In the genomic region with DNA sequence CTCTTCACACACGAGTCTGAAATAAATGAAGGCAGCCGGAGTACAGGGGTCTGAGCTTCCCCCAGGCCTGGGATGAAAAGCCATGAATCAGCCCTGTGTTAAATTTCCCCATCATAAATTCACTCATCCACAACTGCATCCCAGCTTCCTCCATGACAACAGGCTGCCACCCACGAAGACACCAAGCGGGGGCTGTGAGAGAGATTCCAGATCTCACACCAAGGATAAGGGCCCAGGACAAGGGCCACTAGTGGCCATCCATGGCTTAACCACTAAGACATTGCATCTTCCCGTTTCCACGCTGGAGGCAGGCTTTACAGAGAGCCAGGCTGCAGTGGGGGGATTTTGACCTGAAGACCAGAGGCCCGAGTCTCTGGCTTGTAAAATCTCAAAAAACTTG, we compare ENCODE assay signal across 18 cellular contexts.
DNase-seq lines count a peak whose midpoint lies in the region; ATAC-seq and TF ChIP-seq lines count a peak whose summit lies in the region.
"Had no signal": no experiment of that assay in that cellular context is flagged by ENCODE, and none has a peak within 500 bp of the region (broad histone marks: within the 10 kb centered on the region; RNA-seq: fewer than 3 reads in every experiment).

No MANE protein-coding gene starts in this region.

- H3K9me3 ChIP-seq in right cardiac atrium (ENCODE audit: control insufficient read depth, low read length) (no peaks in the 10 kb centered on the region), right atrium auricular region (peaks cover 0 to under 1% of the 10 kb centered on the region in 2 donors)
- H3K9me3 ChIP-seq: breast epithelium, pancreas had no signal

- DNase-seq in right cardiac atrium (peak in 2 of 3 donors; percentile 15 to 22), right atrium auricular region (ENCODE audit: low spot score) (no peak), chondrocyte (ENCODE audit: low spot score) (no peak), left kidney (ENCODE audit: low read depth, low spot score) (peak; percentile 92), NOMO-1 treated with DMSO at 0.1 percent for 48 hours (lab: John Stamatoyannopoulos, UW; ENCODE audit: unreplicated experiment) (no peak), OCI-M2 (lab: John Stamatoyannopoulos, UW; ENCODE audit: unreplicated experiment) (no peak)
- DNase-seq in activated naive CD4-positive, alpha-beta T cell treated with anti-CD3 and anti-CD28 coated beads for 36 hours, result no peak
- DNase-seq in activated T-helper 1 cell treated with anti-CD3 and anti-CD28 coated beads, Interleukin-12 subunit alpha, Interleukin-12 subunit beta, Interleukin-2, Interleukin-4 antibody, amounts not matched to agents 30 ng/mL and 10 ng/mL and 1 ng/mL, durations not matched to agents 14 hours and 24 hours and 36 hours (ENCODE audit: low spot score), result no peak
- DNase-seq: activated CD4-positive, CD25-positive, alpha-beta regulatory T cell treated with anti-CD3 and anti-CD28 coated beads, Interleukin-2, amount 50 U/mL, for 72 hours; activated naive CD4-positive, alpha-beta T cell; CD4-positive, alpha-beta memory T cell; effector memory CD4-positive, alpha-beta T cell; EL; foreskin keratinocyte; NCI-H1436 treated with DMSO at 0.1 percent for 48 hours; pancreas had no signal

- intact Hi-C loops in right cardiac atrium (cut with DNase I), result loop anchor here in 1 of 4 donors (10.0 kb wide), 1 partner anchor 87 kb away; no protein-coding TSS in a partner anchor
- intact Hi-C loops in activated naive CD4-positive, alpha-beta T cell treated with anti-CD3 and anti-CD28 coated beads for 36 hours (cut with micrococcal nuclease), result no loop called here
- intact Hi-C loops in activated T-helper 1 cell treated with anti-CD3 and anti-CD28 coated beads, Interleukin-12 subunit alpha, Interleukin-12 subunit beta, Interleukin-2, Interleukin-4 antibody, amounts not matched to agents 30 ng/mL and 10 ng/mL and 1 ng/mL, durations not matched to agents 14 hours and 24 hours and 36 hours (cut with micrococcal nuclease), result no loop called here

- no peaks in the 10 kb centered on the region for H3K36me3 ChIP-seq in right atrium auricular region
- H3K36me3 ChIP-seq: breast epithelium, pancreas had no signal

- H3K4me1 ChIP-seq in right cardiac atrium (ENCODE audit: control insufficient read depth, insufficient read depth, low read length) (peaks cover 9% of the 10 kb centered on the region), right atrium auricular region (peaks cover 0 to 23% of the 10 kb centered on the region in 2 donors)
- H3K4me1 ChIP-seq: breast epithelium, foreskin keratinocyte, pancreas had no signal

- H3K27ac ChIP-seq in right cardiac atrium (ENCODE audit: low read length) (no peak overlapping the region), right atrium auricular region (no peak overlapping the region)
- H3K27ac ChIP-seq: breast epithelium, foreskin keratinocyte, pancreas had no signal

- CTCF ChIA-PET in activated naive CD4-positive, alpha-beta T cell treated with anti-CD3 and anti-CD28 coated beads for 36 hours (lab: Charles Lee), result no interaction called here

- H3K27me3 Mint-ChIP-seq in chondrocyte (ENCODE audit: low read depth), result no peaks in the 10 kb centered on the region
- no peaks in the 10 kb centered on the region for H3K27me3 Mint-ChIP-seq in activated naive CD4-positive, alpha-beta T cell treated with anti-CD3 and anti-CD28 coated beads for 36 hours (ENCODE audit: low read depth)
- H3K27me3 Mint-ChIP-seq in activated T-helper 1 cell treated with anti-CD3 and anti-CD28 coated beads, Interleukin-12 subunit alpha, Interleukin-12 subunit beta, Interleukin-2, Interleukin-4 antibody, amounts not matched to agents 30 ng/mL and 10 ng/mL and 1 ng/mL, durations not matched to agents 14 hours and 24 hours and 36 hours (ENCODE audit: insufficient read depth), result peaks cover 3% of the 10 kb centered on the region

- H3K27ac Mint-ChIP-seq in chondrocyte (ENCODE audit: unreplicated experiment), result no peak overlapping the region
- H3K27ac Mint-ChIP-seq in activated naive CD4-positive, alpha-beta T cell treated with anti-CD3 and anti-CD28 coated beads for 36 hours, result no peak overlapping the region
- H3K27ac Mint-ChIP-seq in activated T-helper 1 cell treated with anti-CD3 and anti-CD28 coated beads, Interleukin-12 subunit alpha, Interleukin-12 subunit beta, Interleukin-2, Interleukin-4 antibody, amounts not matched to agents 30 ng/mL and 10 ng/mL and 1 ng/mL, durations not matched to agents 14 hours and 24 hours and 36 hours, result no peak overlapping the region
- H3K27ac Mint-ChIP-seq: CD4-positive, alpha-beta memory T cell; T-helper 1 cell treated with Interleukin-12 subunit alpha and Interleukin-12 subunit beta and Interleukin-4 antibody, amounts not matched to agents 30 μg/mL and 1 μg/mL, for 36 hours had no signal

- no peaks in the 10 kb centered on the region for H3K36me3 Mint-ChIP-seq in chondrocyte (ENCODE audit: low read depth)
- no peaks in the 10 kb centered on the region for H3K36me3 Mint-ChIP-seq in activated naive CD4-positive, alpha-beta T cell treated with anti-CD3 and anti-CD28 coated beads for 36 hours (ENCODE audit: low read depth)
- H3K36me3 Mint-ChIP-seq in activated T-helper 1 cell treated with anti-CD3 and anti-CD28 coated beads, Interleukin-12 subunit alpha, Interleukin-12 subunit beta, Interleukin-2, Interleukin-4 antibody, amounts not matched to agents 30 ng/mL and 10 ng/mL and 1 ng/mL, durations not matched to agents 14 hours and 24 hours and 36 hours (ENCODE audit: low read depth), result no peaks in the 10 kb centered on the region

- no peak overlapping the region for H3K4me3 ChIP-seq in right cardiac atrium (ENCODE audit: low read length)
- H3K4me3 ChIP-seq in right atrium auricular region, result no peak overlapping the region
- H3K4me3 ChIP-seq: breast epithelium, pancreas had no signal

- H3K27me3 ChIP-seq in right cardiac atrium (ENCODE audit: control insufficient read depth, insufficient read depth) (no peaks in the 10 kb centered on the region), right atrium auricular region (no peaks in the 10 kb centered on the region)
- H3K27me3 ChIP-seq: breast epithelium, foreskin keratinocyte, pancreas had no signal

- peaks cover 6% of the 10 kb centered on the region for H3K9me3 Mint-ChIP-seq in chondrocyte (ENCODE audit: low read depth)
- H3K9me3 Mint-ChIP-seq in activated naive CD4-positive, alpha-beta T cell treated with anti-CD3 and anti-CD28 coated beads for 36 hours, result peaks cover 5% of the 10 kb centered on the region
- peaks cover 17% of the 10 kb centered on the region for H3K9me3 Mint-ChIP-seq in activated T-helper 1 cell treated with anti-CD3 and anti-CD28 coated beads, Interleukin-12 subunit alpha, Interleukin-12 subunit beta, Interleukin-2, Interleukin-4 antibody, amounts not matched to agents 30 ng/mL and 10 ng/mL and 1 ng/mL, durations not matched to agents 14 hours and 24 hours and 36 hours

- H3K4me3 Mint-ChIP-seq in chondrocyte (ENCODE audit: unreplicated experiment), result no peak overlapping the region
- no peak overlapping the region for H3K4me3 Mint-ChIP-seq in activated naive CD4-positive, alpha-beta T cell treated with anti-CD3 and anti-CD28 coated beads for 36 hours
- no peak overlapping the region for H3K4me3 Mint-ChIP-seq in activated T-helper 1 cell treated with anti-CD3 and anti-CD28 coated beads, Interleukin-12 subunit alpha, Interleukin-12 subunit beta, Interleukin-2, Interleukin-4 antibody, amounts not matched to agents 30 ng/mL and 10 ng/mL and 1 ng/mL, durations not matched to agents 14 hours and 24 hours and 36 hours
- H3K4me3 Mint-ChIP-seq: CD4-positive, alpha-beta memory T cell; T-helper 1 cell treated with Interleukin-12 subunit alpha and Interleukin-12 subunit beta and Interleukin-4 antibody, amounts not matched to agents 30 μg/mL and 1 μg/mL, for 36 hours had no signal

- no peak for ATAC-seq in right cardiac atrium
- ATAC-seq: foreskin keratinocyte had no signal

- TF ChIP-seq CTCF in right atrium auricular region (IDR thresholded peaks at IDR 0.05) (no peak), chondrocyte (IDR thresholded peaks at IDR 0.05) (peak; percentile 27)

- 76% methylated on average over 7 of the region's 7 CpGs for WGBS in right cardiac atrium

- peaks cover 28% of the 10 kb centered on the region for H3K4me1 Mint-ChIP-seq in chondrocyte (ENCODE audit: low read depth)
- no peaks in the 10 kb centered on the region for H3K4me1 Mint-ChIP-seq in activated naive CD4-positive, alpha-beta T cell treated with anti-CD3 and anti-CD28 coated beads for 36 hours (ENCODE audit: low read depth)
- no peaks in the 10 kb centered on the region for H3K4me1 Mint-ChIP-seq in activated T-helper 1 cell treated with anti-CD3 and anti-CD28 coated beads, Interleukin-12 subunit alpha, Interleukin-12 subunit beta, Interleukin-2, Interleukin-4 antibody, amounts not matched to agents 30 ng/mL and 10 ng/mL and 1 ng/mL, durations not matched to agents 14 hours and 24 hours and 36 hours (ENCODE audit: low read depth)
- H3K4me1 Mint-ChIP-seq: CD4-positive, alpha-beta memory T cell had no signal

Comparison
In these comparisons a context has a peak if more than half of its experiments do, and no peak if none do; other contexts are left out.
1. DNase-seq: peak in right cardiac atrium (2 of 3) and left kidney (single experiment); none in right atrium auricular region (single experiment), chondrocyte (single experiment), activated naive CD4-positive, alpha-beta T cell treated with anti-CD3 and anti-CD28 coated beads for 36 hours (single experiment), NOMO-1 treated with DMSO at 0.1 percent for 48 hours (single experiment), OCI-M2 (single experiment) and activated T-helper 1 cell treated with anti-CD3 and anti-CD28 coated beads, Interleukin-12 subunit alpha, Interleukin-12 subunit beta, Interleukin-2, Interleukin-4 antibody, amounts not matched to agents 30 ng/mL and 10 ng/mL and 1 ng/mL, durations not matched to agents 14 hours and 24 hours and 36 hours (single experiment).